ENCODE assay signal across 7 cellular contexts in the genomic region with DNA sequence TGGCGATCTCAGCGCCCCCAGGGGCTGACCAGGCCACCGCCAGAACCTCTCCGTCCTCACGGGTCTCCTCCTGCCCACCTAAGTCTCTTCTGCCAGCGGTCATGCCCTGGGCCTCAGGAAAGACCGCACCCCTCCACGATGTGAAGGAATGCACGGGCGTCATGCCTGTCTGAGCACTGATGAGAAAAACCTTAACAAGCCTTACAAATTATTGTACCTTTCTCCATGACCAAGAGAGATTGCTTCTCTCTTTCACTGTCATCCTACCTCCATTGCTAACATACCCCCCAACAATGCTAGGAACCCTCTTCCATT. TPM values are rescaled to one million over a fixed set of nuclear protein-coding genes. Genes with fewer than 3 reads are reported as not detected.
A peak's percentile ranks its signal among the peaks of the same experiment; 100 is the strongest.
DNase-seq lines count a peak whose midpoint lies in the region; ATAC-seq and TF ChIP-seq lines count a peak whose summit lies in the region.
"Not testable (repeated sequence)": the region's sequence is repeated elsewhere in the genome, so short reads cannot be mapped to it uniquely, and the experiment has no call there.

No MANE protein-coding gene starts in this region.

- peak overlapping the region; percentile 95 for H3K56ac ChIP-seq in mesendoderm (ENCODE audit: low read length)

- H3K4ac ChIP-seq in mesendoderm (ENCODE audit: low read depth, low read length): not testable (repeated sequence)

- not testable (repeated sequence) for H3K4me1 ChIP-seq in Loucy (ENCODE audit: insufficient read depth, low read length, poor library complexity, severe bottlenecking); mesendoderm (ENCODE audit: control insufficient read depth, low read depth, low read length)

- H3K4me1 Mint-ChIP-seq in activated CD8-positive, alpha-beta T cell treated with anti-CD3 and anti-CD28 coated beads for 36 hours (ENCODE audit: low read depth): not testable (repeated sequence)
- H3K4me1 Mint-ChIP-seq in central memory CD8-positive, alpha-beta T cell: peaks cover 15% of the 10 kb centered on the region

- peak overlapping the region; percentile 100 for H3K27ac Mint-ChIP-seq in activated CD8-positive, alpha-beta T cell treated with anti-CD3 and anti-CD28 coated beads for 36 hours
- peak overlapping the region; percentile 99 for H3K27ac Mint-ChIP-seq in central memory CD8-positive, alpha-beta T cell (ENCODE audit: low read depth)

- H4K5ac ChIP-seq in mesendoderm (ENCODE audit: low read length): not testable (repeated sequence)

- not testable (repeated sequence) for H2AK5ac ChIP-seq in mesendoderm (ENCODE audit: low read length)

- H2BK5ac ChIP-seq in mesendoderm (ENCODE audit: low read length): not testable (repeated sequence)

- intact Hi-C loops in activated CD8-positive, alpha-beta T cell treated with anti-CD3 and anti-CD28 coated beads for 36 hours (cut with micrococcal nuclease); Right ventricle myocardium superior (cut with DNase I); sciatic nerve (cut with DNase I): not testable (repeated sequence)

- not testable (repeated sequence) for H4K20me1 ChIP-seq in Loucy (ENCODE audit: insufficient read depth, low read length, poor library complexity, severe bottlenecking)

- no CpG with 5 or more reads among the region's 10 CpGs for WGBS in mesendoderm (ENCODE audit: extremely low coverage, insufficient coverage, low lambda C conversion rate)

- H3K27me3 Mint-ChIP-seq in activated CD8-positive, alpha-beta T cell treated with anti-CD3 and anti-CD28 coated beads for 36 hours; central memory CD8-positive, alpha-beta T cell: not testable (repeated sequence)

- H3K27ac ChIP-seq in mesendoderm (ENCODE audit: low read depth, low read length): peak overlapping the region; percentile 73

- H3K27me3 ChIP-seq in Loucy (ENCODE audit: insufficient read depth, low read length, poor library complexity, severe bottlenecking); mesendoderm (ENCODE audit: insufficient read depth, low read length, poor library complexity): not testable (repeated sequence)

- not testable (repeated sequence) for H3K36me3 Mint-ChIP-seq in activated CD8-positive, alpha-beta T cell treated with anti-CD3 and anti-CD28 coated beads for 36 hours (ENCODE audit: low read depth)
- peaks cover 19% of the 10 kb centered on the region for H3K36me3 Mint-ChIP-seq in central memory CD8-positive, alpha-beta T cell (ENCODE audit: insufficient read depth)

- H3K4me2 ChIP-seq in Loucy (ENCODE audit: low read depth, low read length, poor library complexity, severe bottlenecking) (peak overlapping the region; percentile 83), mesendoderm (ENCODE audit: low read length) (peak overlapping the region; percentile 57)

- H2BK15ac ChIP-seq in mesendoderm (replicated peaks; ENCODE audit: low read depth): not testable (repeated sequence)

- not testable (repeated sequence) for H3K9me3 Mint-ChIP-seq in activated CD8-positive, alpha-beta T cell treated with anti-CD3 and anti-CD28 coated beads for 36 hours; central memory CD8-positive, alpha-beta T cell

- POLR2A ChIA-PET in activated CD8-positive, alpha-beta T cell treated with anti-CD3 and anti-CD28 coated beads for 36 hours (lab: Charles Lee): not testable (repeated sequence)

- not testable (repeated sequence) for H3K9me3 ChIP-seq in Loucy (ENCODE audit: insufficient read depth, low read depth, low read length)

- H3K79me2 ChIP-seq in Loucy (ENCODE audit: insufficient read depth, low read length); mesendoderm (ENCODE audit: control insufficient read depth, insufficient read depth, low read length): not testable (repeated sequence)

- CTCF ChIA-PET in activated CD8-positive, alpha-beta T cell treated with anti-CD3 and anti-CD28 coated beads for 36 hours (lab: Charles Lee): interaction anchor here (0.9 kb wide), 1 partner anchor 12 kb away, joined by 3 read pairs; no protein-coding TSS in a partner anchor

- H3K4me3 ChIP-seq in Loucy (ENCODE audit: low read length, poor library complexity, severe bottlenecking) (peak overlapping the region; percentile 86), mesendoderm (ENCODE audit: low read length) (peak overlapping the region; percentile 60)

- DNase-seq in activated CD8-positive, alpha-beta T cell treated with anti-CD3 and anti-CD28 coated beads for 36 hours; central memory CD8-positive, alpha-beta T cell (ENCODE audit: low spot score in 2 of 2); Right ventricle myocardium superior; mesendoderm; sciatic nerve (ENCODE audit: low spot score): not testable (repeated sequence)

- not testable (repeated sequence) for H3K79me1 ChIP-seq in mesendoderm (ENCODE audit: low read length)

- H3K36me3 ChIP-seq in Loucy (ENCODE audit: insufficient read depth, low read length); mesendoderm (ENCODE audit: control insufficient read depth, insufficient read depth, low read length): not testable (repeated sequence)

- H3K18ac ChIP-seq in mesendoderm (ENCODE audit: low read length): peak overlapping the region; percentile 6

- not testable (repeated sequence) for H3K9me2 ChIP-seq in Loucy (replicated peaks; ENCODE audit: low read depth, low read length)

- ATAC-seq in GM19395 (IDR thresholded peaks at IDR 0.05; ENCODE audit: unreplicated experiment): peak; percentile 1
- not testable (repeated sequence) for ATAC-seq in activated CD8-positive, alpha-beta T cell treated with anti-CD3 and anti-CD28 coated beads for 36 hours
- ATAC-seq in central memory CD8-positive, alpha-beta T cell (replicated peaks; ENCODE audit: extremely low read depth, poor library complexity, severe bottlenecking): peak; percentile 2
- ATAC-seq in Right ventricle myocardium superior (ENCODE audit: poor library complexity): peak; percentile 16
- ATAC-seq in sciatic nerve: peak; percentile 26

- H2AFZ ChIP-seq in Loucy (ENCODE audit: low read length): peak overlapping the region; percentile 90; the same call in 1 of the 2 replicates

- not testable (repeated sequence) for H3F3A ChIP-seq in Loucy (ENCODE audit: low read depth)

- peak overlapping the region; percentile 90 for H3K4me3 Mint-ChIP-seq in activated CD8-positive, alpha-beta T cell treated with anti-CD3 and anti-CD28 coated beads for 36 hours
- H3K4me3 Mint-ChIP-seq in central memory CD8-positive, alpha-beta T cell: peak overlapping the region; percentile 88

- not testable (repeated sequence) for H2BK120ac ChIP-seq in mesendoderm (ENCODE audit: low read depth, low read length)

- H3K23ac ChIP-seq in mesendoderm (ENCODE audit: low read length): not testable (repeated sequence)

- not testable (repeated sequence) for TF ChIP-seq CTCF in Loucy (conservative IDR thresholded peaks at IDR 0.05; ENCODE audit: low read length); activated CD8-positive, alpha-beta T cell treated with anti-CD3 and anti-CD28 coated beads for 36 hours (IDR thresholded peaks at IDR 0.05)

- H3K9ac ChIP-seq in Loucy (ENCODE audit: low read depth, low read length, poor library complexity, severe bottlenecking): peak overlapping the region; percentile 79
- peak overlapping the region; percentile 93 for H3K9ac ChIP-seq in mesendoderm (ENCODE audit: low read length)

- not testable (repeated sequence) for H4K8ac ChIP-seq in mesendoderm (ENCODE audit: low read depth, low read length)

RNA-seq across cellular contexts. Expression of a gene that starts 22.9 kb away (rescaled TPM):
- 10 to 100 TPM; 20.6 to 21.0 TPM for total RNA-seq in activated CD8-positive, alpha-beta T cell treated with anti-CD3 and anti-CD28 coated beads for 36 hours
- total RNA-seq in Right ventricle myocardium superior (7.6 TPM), sciatic nerve (30.1 TPM)
- polyA plus RNA-seq in mesendoderm (2013, experiment 1 of 2): 6.8 TPM
- polyA plus RNA-seq in mesendoderm (2013, experiment 2 of 2): 6.7 TPM

RNA-seq across cellular contexts. Expression of a gene that starts 38.3 kb away (rescaled TPM):
- 10 to 100 TPM; 14.5 to 16.2 TPM for total RNA-seq in activated CD8-positive, alpha-beta T cell treated with anti-CD3 and anti-CD28 coated beads for 36 hours
- total RNA-seq in Right ventricle myocardium superior (5.6 TPM), sciatic nerve (21.3 TPM)
- polyA plus RNA-seq in mesendoderm (2013, experiment 1 of 2): 8.3 TPM
- 8.6 TPM for polyA plus RNA-seq in mesendoderm (2013, experiment 2 of 2)
